In the genomic region with DNA sequence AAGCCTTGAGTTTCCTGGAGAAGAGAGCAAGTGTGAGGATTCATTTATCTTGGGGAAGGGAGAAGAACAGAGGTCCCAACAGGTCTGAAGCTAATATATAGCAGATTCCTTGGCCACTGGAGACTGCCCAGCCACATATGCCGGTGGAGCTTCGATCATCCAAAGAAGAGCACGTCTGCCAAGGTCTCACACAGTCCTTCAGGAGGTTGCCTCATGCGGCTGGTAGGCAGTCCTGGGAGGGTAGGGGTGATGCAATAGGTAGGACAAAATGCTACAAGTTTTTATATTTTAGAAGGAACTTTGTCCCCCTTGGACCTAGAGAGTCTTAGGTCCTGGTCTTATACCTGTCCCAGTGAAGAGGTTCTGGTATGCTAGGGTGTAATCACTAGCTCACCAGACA, we compare ENCODE assay signal across 20 cellular contexts.
"Had no signal": no experiment of that assay in that cellular context is flagged by ENCODE, and none has a peak within 500 bp of the region (broad histone marks: within the 10 kb centered on the region; RNA-seq: fewer than 3 reads in every experiment).

No MANE protein-coding gene starts in this region.

- H3K9me3 ChIP-seq: heart right ventricle, mucosa of descending colon, ovary, right atrium auricular region, sigmoid colon, spleen, testis, thyroid gland, transverse colon, uterus had no signal

- H3K36me3 ChIP-seq: ovary, right atrium auricular region, sigmoid colon, thyroid gland, transverse colon, uterus had no signal

- H3K4me2 ChIP-seq: hepatocyte had no signal

- H2AFZ ChIP-seq: hepatocyte had no signal

- H3K79me2 ChIP-seq: hepatocyte had no signal

- H3K4me1 ChIP-seq: right atrium auricular region, spleen, testis, transverse colon, uterus had no signal

- DNase-seq: heart right ventricle; islet precursor cell; midbrain; mucosa of descending colon; naive thymus-derived CD4-positive, alpha-beta T cell; ovary; sigmoid colon; small intestine; spleen; stimulated activated CD4-positive, alpha-beta T cell treated with anti-CD3 and anti-CD28 coated beads, Interleukin-4, amount 100 ng/mL, for 24 hours; stimulated activated naive CD4-positive, alpha-beta T cell treated with Interleukin-2 at 50 U/mL for 16 hours; stimulated activated naive CD8-positive, alpha-beta T cell treated with anti-CD3 and anti-CD28 coated beads, Interleukin-15, amount 100 ng/mL, for 72 hours; testis; transverse colon; uterus had no signal

- FAIRE-seq: small intestine had no signal

- H3K27ac ChIP-seq: heart right ventricle, hepatocyte, ovary, right atrium auricular region, sigmoid colon, spleen, testis, thyroid gland, transverse colon, uterus had no signal

- H3K27me3 ChIP-seq: heart right ventricle, hepatocyte, ovary, right atrium auricular region, sigmoid colon, spleen, testis, thyroid gland, transverse colon, uterus had no signal

- ATAC-seq: naive thymus-derived CD4-positive, alpha-beta T cell; natural killer cell treated with Interleukin-12 subunit alpha and Interleukin-12 subunit beta and Interleukin-15 and Interleukin-18, amount 100 ng/mL, for 72 hours; stimulated activated effector memory CD8-positive, alpha-beta T cell treated with anti-CD3 and anti-CD28 coated beads, Interleukin-12 subunit alpha, Interleukin-12 subunit beta, amount 100 ng/mL, for 72 hours; stimulated activated naive CD8-positive, alpha-beta T cell treated with anti-CD3 and anti-CD28 coated beads, Interleukin-15, amount 100 ng/mL, for 72 hours had no signal

- H3K4me3 ChIP-seq: heart right ventricle, hepatocyte, mucosa of descending colon, ovary, right atrium auricular region, sigmoid colon, spleen, testis, thyroid gland, transverse colon, uterus had no signal
